22 cellular contexts compared by ENCODE assay signal in the genomic region with DNA sequence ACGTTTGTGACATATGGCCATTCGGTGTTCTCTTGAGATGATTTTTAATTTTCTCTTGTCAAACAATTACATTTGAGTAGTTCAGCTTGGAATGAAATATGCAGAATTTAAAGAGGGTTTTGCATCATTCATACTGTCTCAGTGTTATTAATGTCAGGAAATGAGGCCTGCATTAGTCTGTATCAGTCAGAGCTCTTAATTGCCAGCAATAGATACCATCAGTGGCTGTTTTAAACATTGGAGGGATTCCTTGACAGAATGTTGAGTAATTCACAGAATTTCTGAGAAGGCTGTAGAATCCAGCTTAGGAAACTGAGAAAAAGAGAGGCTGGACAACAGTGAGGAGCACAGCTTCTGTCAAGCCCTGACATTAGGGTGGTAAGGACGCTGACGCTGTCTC.
DNase-seq lines count a peak whose midpoint lies in the region; ATAC-seq and TF ChIP-seq lines count a peak whose summit lies in the region.
"Had no signal": no experiment of that assay in that cellular context is flagged by ENCODE, and none has a peak within 500 bp of the region (broad histone marks: within the 10 kb centered on the region; RNA-seq: fewer than 3 reads in every experiment).

No MANE protein-coding gene starts in this region.

- H2AK5ac ChIP-seq in mesenchymal stem cell (ENCODE audit: low read length, severe bottlenecking) = no peak overlapping the region
- H2AK5ac ChIP-seq in trophoblast cell (ENCODE audit: low read length) = no peak overlapping the region

- H3K79me2 ChIP-seq in trophoblast cell (ENCODE audit: control insufficient read depth, insufficient read depth, low read length, poor library complexity) = no peaks in the 10 kb centered on the region

- peak overlapping the region; percentile 78 for H3K27ac ChIP-seq in A673 (ENCODE audit: low read depth, low read length, poor library complexity, severe bottlenecking)
- no peak overlapping the region for H3K27ac ChIP-seq in mesenchymal stem cell (ENCODE audit: low read length, poor library complexity, severe bottlenecking)
- no peak overlapping the region for H3K27ac ChIP-seq in trophoblast cell (ENCODE audit: low read depth, low read length)
- H3K27ac ChIP-seq: 22Rv1, A549, BLaER1 had no signal

- no peak overlapping the region for H3K4me2 ChIP-seq in mesenchymal stem cell (ENCODE audit: low read length, poor library complexity, severe bottlenecking)
- no peak overlapping the region for H3K4me2 ChIP-seq in trophoblast cell (ENCODE audit: low read length)
- H3K4me2 ChIP-seq: A549, BLaER1 had no signal

- no peaks in the 10 kb centered on the region for H3K36me3 ChIP-seq in A673 (ENCODE audit: insufficient read depth, low read length, poor library complexity, severe bottlenecking)
- H3K36me3 ChIP-seq in mesenchymal stem cell (ENCODE audit: control insufficient read depth in 1 of 2, insufficient read depth in 2 of 2, low read depth in 1 of 2, low read length in 2 of 2) = no peaks in the 10 kb centered on the region
- no peaks in the 10 kb centered on the region for H3K36me3 ChIP-seq in trophoblast cell (ENCODE audit: control insufficient read depth in 1 of 2, insufficient read depth in 2 of 2, low read length in 2 of 2)
- H3K36me3 ChIP-seq: BE2C, BLaER1 had no signal

- no peak overlapping the region for H2BK5ac ChIP-seq in mesenchymal stem cell (ENCODE audit: low read depth, low read length, poor library complexity, severe bottlenecking)
- H2BK5ac ChIP-seq in trophoblast cell (ENCODE audit: low read depth, low read length, poor library complexity) = no peak overlapping the region

- H2BK12ac ChIP-seq in mesenchymal stem cell (ENCODE audit: low read length in 2 of 2) (no peak overlapping the region), trophoblast cell (ENCODE audit: low read length) (no peak overlapping the region)

- no peak for ATAC-seq in GM19328 (IDR thresholded peaks at IDR 0.05; ENCODE audit: unreplicated experiment)
- ATAC-seq: A549 had no signal

- H4K12ac ChIP-seq in trophoblast cell (ENCODE audit: low read depth, low read length) = no peak overlapping the region

- H3K18ac ChIP-seq in mesenchymal stem cell (ENCODE audit: low read depth in 1 of 2, low read length in 2 of 2) (no peak overlapping the region), trophoblast cell (ENCODE audit: low read length) (no peak overlapping the region)

- POLR2A ChIA-PET in A673 (lab: Charles Lee; ENCODE audit: low non-redundant PET) = no interaction called here

- DNase-seq in A673 (ENCODE audit: low spot score) (peak; percentile 75), mesenchymal stem cell (peak; percentile 61), trophoblast cell (peak in 1 of 2 donors; percentile 50), NCI-H446 (lab: John Stamatoyannopoulos, UW) (no peak)
- DNase-seq: ACHN; BE2C; C1 segment of cervical spinal cord; CD4-positive, alpha-beta memory T cell; CD4-positive, CD25-positive, alpha-beta regulatory T cell; CD8-positive, alpha-beta memory T cell; COR-L47; DMS 273 treated with DMSO at 0.1 percent for 48 hours; DMS153; DMS53; DMS79; DND-41; EL; GF-D8 had no signal

- H3K23ac ChIP-seq in mesenchymal stem cell (ENCODE audit: low read length in 2 of 2) (no peak overlapping the region), trophoblast cell (ENCODE audit: low read length) (no peak overlapping the region)

- H3K9ac ChIP-seq in mesenchymal stem cell (ENCODE audit: low read length) (no peak overlapping the region), trophoblast cell (ENCODE audit: low read length) (peak overlapping the region; percentile 53)
- H3K9ac ChIP-seq: BLaER1 had no signal

- H2BK120ac ChIP-seq in mesenchymal stem cell (ENCODE audit: low read depth, low read length) (no peak overlapping the region), trophoblast cell (ENCODE audit: insufficient read depth, low read length, poor library complexity) (no peak overlapping the region)

- H3K9me3 ChIP-seq in A673 (ENCODE audit: low read depth, low read length, poor library complexity, severe bottlenecking) = no peaks in the 10 kb centered on the region
- H3K9me3 ChIP-seq in mesenchymal stem cell (ENCODE audit: control insufficient read depth, low read length) = peaks cover 18% of the 10 kb centered on the region
- no peaks in the 10 kb centered on the region for H3K9me3 ChIP-seq in trophoblast cell (ENCODE audit: insufficient read depth, low read depth, low read length)
- H3K9me3 ChIP-seq: BE2C, BLaER1 had no signal

- H3K4me1 ChIP-seq in A673 (ENCODE audit: insufficient read depth, low read length, poor library complexity, severe bottlenecking) (peaks cover 35% of the 10 kb centered on the region), mesenchymal stem cell (ENCODE audit: control insufficient read depth, insufficient read depth, low read depth, low read length) (no peaks in the 10 kb centered on the region), trophoblast cell (ENCODE audit: control insufficient read depth in 1 of 2, insufficient read depth in 2 of 2, low read length in 2 of 2) (peaks cover 3 to 4% of the 10 kb centered on the region in 2 experiments)
- H3K4me1 ChIP-seq: A549, BE2C, BLaER1 had no signal

- H3K4me3 ChIP-seq in A673 (ENCODE audit: low read depth, low read length, poor library complexity, severe bottlenecking) = no peak overlapping the region
- no peak overlapping the region for H3K4me3 ChIP-seq in mesenchymal stem cell (ENCODE audit: insufficient read depth in 1 of 2, low read depth in 1 of 2, low read length in 2 of 2)
- H3K4me3 ChIP-seq in trophoblast cell (ENCODE audit: low read depth, low read length) = no peak overlapping the region
- H3K4me3 ChIP-seq: A549, BLaER1 had no signal

- BruUV-seq in A673 (replicated peaks; lab: Mats Ljungman, UMichigan) = no TSS peak

- H3K79me1 ChIP-seq in mesenchymal stem cell (replicated peaks; ENCODE audit: low read length, poor library complexity, severe bottlenecking) (no peaks in the 10 kb centered on the region), trophoblast cell (ENCODE audit: low read length) (peaks cover 3% of the 10 kb centered on the region)

- H2BK15ac ChIP-seq in mesenchymal stem cell (ENCODE audit: low read depth, poor library complexity, severe bottlenecking) = no peak overlapping the region

- WGBS in mesenchymal stem cell = 55% methylated on average over 4 of the region's 4 CpGs
- WGBS in trophoblast cell (ENCODE audit: extremely low coverage, insufficient coverage, insufficient read length) = no CpG with 5 or more reads among the region's 4 CpGs

- H3K27me3 ChIP-seq in A673 (replicated peaks; ENCODE audit: insufficient read depth, low read depth, low read length, poor library complexity) = no peaks in the 10 kb centered on the region
- no peaks in the 10 kb centered on the region for H3K27me3 ChIP-seq in mesenchymal stem cell (ENCODE audit: control insufficient read depth in 1 of 2, insufficient read depth in 1 of 2, low read length in 2 of 2)
- no peaks in the 10 kb centered on the region for H3K27me3 ChIP-seq in trophoblast cell (ENCODE audit: insufficient read depth, low read length)
- H3K27me3 ChIP-seq: BE2C, BLaER1 had no signal

- H3K14ac ChIP-seq in mesenchymal stem cell (ENCODE audit: low read length in 2 of 2) (no peak overlapping the region), trophoblast cell (ENCODE audit: low read length) (no peak overlapping the region)

- CTCF ChIA-PET in A673 (lab: Charles Lee) = no interaction called here

- TF ChIP-seq CTCF in A673 (conservative IDR thresholded peaks at IDR 0.05; ENCODE audit: low read depth, low read length) = no peak

- intact Hi-C loops in A673 (cut with micrococcal nuclease; ENCODE audit: unreplicated experiment) = no loop called here

- H4K91ac ChIP-seq in mesenchymal stem cell (ENCODE audit: low read length) = peak overlapping the region; percentile 36
- no peak overlapping the region for H4K91ac ChIP-seq in trophoblast cell (ENCODE audit: low read depth, low read length)

- no peak overlapping the region for H2AFZ ChIP-seq in mesenchymal stem cell (ENCODE audit: low read depth, low read length)
- H2AFZ ChIP-seq in trophoblast cell (ENCODE audit: insufficient read depth, low read length, poor library complexity) = no peak overlapping the region

- H4K8ac ChIP-seq in mesenchymal stem cell (ENCODE audit: low read length) (no peak overlapping the region), trophoblast cell (ENCODE audit: low read depth, low read length) (no peak overlapping the region)

- no peak overlapping the region for H3K4ac ChIP-seq in mesenchymal stem cell (ENCODE audit: low read depth in 1 of 2, low read length in 2 of 2)
- no peak overlapping the region for H3K4ac ChIP-seq in trophoblast cell (ENCODE audit: low read depth, low read length)

Comparison
In these comparisons a context has a peak if more than half of its experiments do, and no peak if none do; other contexts are left out.
1. DNase-seq: peak in A673 (single experiment) and mesenchymal stem cell (single experiment); none in NCI-H446 (0 of 2).